Comparison of ENCODE assay signal across 2 cellular contexts in the genomic region with DNA sequence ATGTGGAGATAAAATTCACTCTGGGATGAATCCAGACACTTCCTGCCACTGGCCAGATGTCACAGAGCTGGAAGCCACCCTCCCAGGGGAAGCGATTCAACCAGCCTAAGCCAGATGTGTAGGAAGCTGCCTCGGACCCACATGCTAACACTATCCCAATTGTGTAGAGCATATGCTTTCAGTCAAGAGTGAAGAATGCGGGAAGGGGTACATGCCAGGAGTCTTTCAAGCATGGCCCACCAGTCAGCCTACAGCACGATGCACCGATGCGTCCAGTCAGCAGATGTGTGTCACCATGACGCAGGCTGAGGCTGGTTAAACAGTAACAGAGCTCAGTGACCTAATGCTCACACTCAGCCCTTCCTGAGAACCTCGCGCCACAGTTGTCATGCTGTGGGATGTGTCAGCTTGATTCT.
TF ChIP-seq lines count a peak whose summit lies in the region.

No MANE protein-coding gene starts in this region.

TF ChIP-seq in SK-N-SH, 30 proteins besides CTCF, POLR2A, EP300 and RAD21 (continued from another document):
- TF ChIP-seq REST (IDR thresholded peaks at IDR 0.05; ENCODE audit: low read depth, low read length) = no peak
- TF ChIP-seq, protein P1, sequence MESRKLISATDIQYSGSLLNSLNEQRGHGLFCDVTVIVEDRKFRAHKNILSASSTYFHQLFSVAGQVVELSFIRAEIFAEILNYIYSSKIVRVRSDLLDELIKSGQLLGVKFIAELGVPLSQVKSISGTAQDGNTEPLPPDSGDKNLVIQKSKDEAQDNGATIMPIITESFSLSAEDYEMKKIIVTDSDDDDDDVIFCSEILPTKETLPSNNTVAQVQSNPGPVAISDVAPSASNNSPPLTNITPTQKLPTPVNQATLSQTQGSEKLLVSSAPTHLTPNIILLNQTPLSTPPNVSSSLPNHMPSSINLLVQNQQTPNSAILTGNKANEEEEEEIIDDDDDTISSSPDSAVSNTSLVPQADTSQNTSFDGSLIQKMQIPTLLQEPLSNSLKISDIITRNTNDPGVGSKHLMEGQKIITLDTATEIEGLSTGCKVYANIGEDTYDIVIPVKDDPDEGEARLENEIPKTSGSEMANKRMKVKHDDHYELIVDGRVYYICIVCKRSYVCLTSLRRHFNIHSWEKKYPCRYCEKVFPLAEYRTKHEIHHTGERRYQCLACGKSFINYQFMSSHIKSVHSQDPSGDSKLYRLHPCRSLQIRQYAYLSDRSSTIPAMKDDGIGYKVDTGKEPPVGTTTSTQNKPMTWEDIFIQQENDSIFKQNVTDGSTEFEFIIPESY (IDR thresholded peaks at IDR 0.05; ENCODE audit: borderline replicate concordance, low read depth) = no peak
- TF ChIP-seq MXI1 (IDR thresholded peaks at IDR 0.05; ENCODE audit: low read depth, low read length) = no peak
- no peak for TF ChIP-seq GABPA (IDR thresholded peaks at IDR 0.05; ENCODE audit: low read depth)
- TF ChIP-seq, protein P2, sequence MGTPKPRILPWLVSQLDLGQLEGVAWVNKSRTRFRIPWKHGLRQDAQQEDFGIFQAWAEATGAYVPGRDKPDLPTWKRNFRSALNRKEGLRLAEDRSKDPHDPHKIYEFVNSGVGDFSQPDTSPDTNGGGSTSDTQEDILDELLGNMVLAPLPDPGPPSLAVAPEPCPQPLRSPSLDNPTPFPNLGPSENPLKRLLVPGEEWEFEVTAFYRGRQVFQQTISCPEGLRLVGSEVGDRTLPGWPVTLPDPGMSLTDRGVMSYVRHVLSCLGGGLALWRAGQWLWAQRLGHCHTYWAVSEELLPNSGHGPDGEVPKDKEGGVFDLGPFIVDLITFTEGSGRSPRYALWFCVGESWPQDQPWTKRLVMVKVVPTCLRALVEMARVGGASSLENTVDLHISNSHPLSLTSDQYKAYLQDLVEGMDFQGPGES (IDR thresholded peaks at IDR 0.05; ENCODE audit: low read depth, low read length) = no peak
- no peak for TF ChIP-seq NFIC (IDR thresholded peaks at IDR 0.05; ENCODE audit: borderline replicate concordance)
- no peak for TF ChIP-seq TCF12 (IDR thresholded peaks at IDR 0.05)
- TF ChIP-seq USF1 (IDR thresholded peaks at IDR 0.05; ENCODE audit: borderline replicate concordance, low read depth) = no peak
- no peak for TF ChIP-seq TEAD4 (IDR thresholded peaks at IDR 0.05; ENCODE audit: borderline replicate concordance, insufficient read depth)

TF ChIP-seq in SK-N-SH treated with all-trans-retinoic acid at 6 μM for 48 hours, 23 proteins besides CTCF, POLR2A, EP300 and RAD21 (continued from another document):
- TF ChIP-seq ZFP30 (CRISPR knock-in tag; IDR thresholded peaks at IDR 0.05) = no peak
- TF ChIP-seq ESRRG (CRISPR knock-in tag; IDR thresholded peaks at IDR 0.05) = no peak
- no peak for TF ChIP-seq CSDC2 (CRISPR knock-in tag; IDR thresholded peaks at IDR 0.05)
- no peak for TF ChIP-seq CREB5 (CRISPR knock-in tag; IDR thresholded peaks at IDR 0.05; ENCODE audit: low read depth)
- TF ChIP-seq, protein P3, sequence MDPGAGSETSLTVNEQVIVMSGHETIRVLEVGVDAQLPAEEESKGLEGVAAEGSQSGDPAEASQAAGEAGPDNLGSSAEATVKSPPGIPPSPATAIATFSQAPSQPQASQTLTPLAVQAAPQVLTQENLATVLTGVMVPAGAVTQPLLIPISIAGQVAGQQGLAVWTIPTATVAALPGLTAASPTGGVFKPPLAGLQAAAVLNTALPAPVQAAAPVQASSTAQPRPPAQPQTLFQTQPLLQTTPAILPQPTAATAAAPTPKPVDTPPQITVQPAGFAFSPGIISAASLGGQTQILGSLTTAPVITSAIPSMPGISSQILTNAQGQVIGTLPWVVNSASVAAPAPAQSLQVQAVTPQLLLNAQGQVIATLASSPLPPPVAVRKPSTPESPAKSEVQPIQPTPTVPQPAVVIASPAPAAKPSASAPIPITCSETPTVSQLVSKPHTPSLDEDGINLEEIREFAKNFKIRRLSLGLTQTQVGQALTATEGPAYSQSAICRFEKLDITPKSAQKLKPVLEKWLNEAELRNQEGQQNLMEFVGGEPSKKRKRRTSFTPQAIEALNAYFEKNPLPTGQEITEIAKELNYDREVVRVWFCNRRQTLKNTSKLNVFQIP (CRISPR knock-in tag; IDR thresholded peaks at IDR 0.05; ENCODE audit: borderline replicate concordance, low read depth) = no peak
- TF ChIP-seq ZFP3 (CRISPR knock-in tag; IDR thresholded peaks at IDR 0.05) = no peak
- no peak for TF ChIP-seq CSRNP3 (CRISPR knock-in tag; IDR thresholded peaks at IDR 0.05)
TF ChIP-seq in SK-N-SH treated with all-trans-retinoic acid at 6 μM for 48 hours: peak in this region for 0.
